11 cellular contexts compared by ENCODE assay signal in the genomic region with DNA sequence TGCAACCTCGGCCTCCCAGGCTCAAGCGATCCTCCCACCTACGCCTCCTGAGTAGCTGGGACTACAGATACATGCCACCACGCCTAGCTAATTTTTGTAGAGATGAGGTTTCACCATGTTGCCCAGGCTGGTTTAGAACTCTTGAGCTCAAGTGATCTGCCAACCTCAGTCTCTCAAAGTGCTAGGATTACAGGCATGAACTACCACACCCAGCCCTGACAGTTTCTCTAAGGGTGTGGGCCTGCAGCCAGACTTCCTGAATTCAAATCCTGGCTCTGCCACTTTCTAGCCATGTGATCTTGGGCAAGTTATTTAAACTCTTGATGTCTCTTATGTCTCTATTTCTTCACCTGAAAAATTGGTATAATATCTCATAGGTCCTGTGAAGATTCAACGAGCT. TPM values are rescaled to one million over a fixed set of nuclear protein-coding genes. Genes with fewer than 3 reads are reported as not detected.
DNase-seq lines count a peak whose midpoint lies in the region; ATAC-seq and TF ChIP-seq lines count a peak whose summit lies in the region.
"Had no signal": no experiment of that assay in that cellular context is flagged by ENCODE, and none has a peak within 500 bp of the region (broad histone marks: within the 10 kb centered on the region; RNA-seq: fewer than 3 reads in every experiment).

No MANE protein-coding gene starts in this region.

- peaks cover 34 to 81% of the 10 kb centered on the region in 2 experiments for H3K4me1 ChIP-seq in SK-N-SH (ENCODE audit: control insufficient read depth in 1 of 2, insufficient read depth in 2 of 2, low read depth in 1 of 2, low read length in 1 of 2)
- H3K4me1 ChIP-seq in muscle layer of colon (ENCODE audit: insufficient read depth, low read length), result peaks cover 85% of the 10 kb centered on the region
- peaks cover 64 to 92% (median 76%) of the 10 kb centered on the region in 4 donors for H3K4me1 ChIP-seq in upper lobe of left lung
- H3K4me1 ChIP-seq: BE2C had no signal

- peak overlapping the region; percentile 72 to 95; a peak in 3 of 4 replicates for H3K27ac ChIP-seq in SK-N-SH (ENCODE audit: low read depth in 2 of 2, low read length in 1 of 2)
- peak overlapping the region; percentile 83 for H3K27ac ChIP-seq in muscle layer of colon (ENCODE audit: low read depth, low read length)
- H3K27ac ChIP-seq in upper lobe of left lung, result peak overlapping the region; percentile 84 to 97 (median 90)

- ATAC-seq in SK-N-SH treated with all-trans-retinoic acid at 6 μM for 48 hours, result no peak
- peak; percentile 28 to 68 for ATAC-seq in upper lobe of left lung (ENCODE audit: low FRiP score in 2 of 2)
- ATAC-seq in GM18502 (IDR thresholded peaks at IDR 0.05; ENCODE audit: poor library complexity, unreplicated experiment), result no peak

- CTCF ChIA-PET in SK-N-SH (lab: Yijun Ruan, JAX), result interaction anchor here (0.8 to 4.5 kb wide), 5 partner anchors 11 to 91 kb away, joined by 3 to 39 read pairs (median 16); no protein-coding TSS in a partner anchor

- H3K4me1 Mint-ChIP-seq in chondrocyte (ENCODE audit: low read depth), result peaks cover 88% of the 10 kb centered on the region

- no peaks in the 10 kb centered on the region for H3K27me3 ChIP-seq in SK-N-SH (ENCODE audit: insufficient read depth)
- H3K27me3 ChIP-seq in muscle layer of colon (ENCODE audit: control insufficient read depth in 1 of 2, insufficient read depth in 2 of 2, low read length in 2 of 2), result no peaks in the 10 kb centered on the region
- H3K27me3 ChIP-seq in upper lobe of left lung, result no peaks in the 10 kb centered on the region
- H3K27me3 ChIP-seq: BE2C had no signal

- H3K9ac ChIP-seq in SK-N-SH, result no peak overlapping the region
- H3K9ac ChIP-seq in muscle layer of colon (ENCODE audit: low read length), result no peak overlapping the region

- H3K9me3 Mint-ChIP-seq in chondrocyte (ENCODE audit: low read depth), result no peaks in the 10 kb centered on the region

- H3K27me3 Mint-ChIP-seq in chondrocyte (ENCODE audit: low read depth), result no peaks in the 10 kb centered on the region

- no peak for TF ChIP-seq RAD21 in SK-N-SH (IDR thresholded peaks at IDR 0.05; ENCODE audit: low read length)

- TF ChIP-seq POLR2A in upper lobe of left lung (IDR thresholded peaks at IDR 0.05), result no peak

- H3K9me3 ChIP-seq in SK-N-SH (no peaks in the 10 kb centered on the region), muscle layer of colon (ENCODE audit: low read length) (no peaks in the 10 kb centered on the region), upper lobe of left lung (no peaks in the 10 kb centered on the region)
- H3K9me3 ChIP-seq: BE2C had no signal

- H3K36me3 Mint-ChIP-seq in chondrocyte (ENCODE audit: low read depth), result no peaks in the 10 kb centered on the region

- no peaks in the 10 kb centered on the region for H3K9me2 ChIP-seq in SK-N-SH

- H3K4me2 ChIP-seq in SK-N-SH, result peak overlapping the region; percentile 71

- POLR2A ChIA-PET in SK-N-SH (lab: Yijun Ruan, JAX), result no interaction called here

- no peaks in the 10 kb centered on the region for H3K36me3 ChIP-seq in SK-N-SH (replicated peaks in 1 of 2; ENCODE audit: control insufficient read depth in 1 of 2, insufficient read depth in 2 of 2, low read length in 1 of 2)
- H3K36me3 ChIP-seq in muscle layer of colon (ENCODE audit: insufficient read depth, low read length), result no peaks in the 10 kb centered on the region
- H3K36me3 ChIP-seq in upper lobe of left lung, result no peaks in the 10 kb centered on the region
- H3K36me3 ChIP-seq: BE2C had no signal

- DNase-seq in SK-N-SH (no peak), chondrocyte (ENCODE audit: low spot score) (no peak), upper lobe of left lung (peak in 1 of 2 donors; percentile 84), kidney glomerular epithelial cell (lab: John Stamatoyannopoulos, UW) (no peak), NCI-H345 (lab: John Stamatoyannopoulos, UW) (no peak)
- DNase-seq: activated effector memory CD4-positive, alpha-beta T cell treated with anti-CD3 and anti-CD28 coated beads, Interleukin-2, amount 50 U/mL, for 16 hours; BE2C; NCI-H526 had no signal

- H3K79me2 ChIP-seq in SK-N-SH (ENCODE audit: insufficient read depth), result peaks cover 88% of the 10 kb centered on the region

- H3K4me3 ChIP-seq in SK-N-SH (ENCODE audit: low read depth in 2 of 2, low read length in 1 of 2) (no peak overlapping the region), muscle layer of colon (ENCODE audit: low read depth in 1 of 2, low read length in 2 of 2) (no peak overlapping the region), upper lobe of left lung (no peak overlapping the region)

- H3K4me3 Mint-ChIP-seq in chondrocyte (ENCODE audit: unreplicated experiment), result no peak overlapping the region

- H4K20me1 ChIP-seq in SK-N-SH (ENCODE audit: insufficient read depth), result no peaks in the 10 kb centered on the region

- WGBS in SK-N-SH (ENCODE audit: low lambda C conversion rate), result 89% methylated on average over 5 of the region's 5 CpGs
- 62 to 76% methylated on average over 5 of the region's 5 CpGs for WGBS in upper lobe of left lung, 2 donors

- peaks cover 68% of the 10 kb centered on the region for H3F3A ChIP-seq in SK-N-SH (replicated peaks; ENCODE audit: insufficient read depth)

- no peak overlapping the region for H2AFZ ChIP-seq in SK-N-SH (ENCODE audit: low read depth)

- H3K27ac Mint-ChIP-seq in chondrocyte (ENCODE audit: unreplicated experiment), result peak overlapping the region; percentile 93

- TF ChIP-seq CTCF in SK-N-SH (IDR thresholded peaks at IDR 0.05) (no peak), chondrocyte (IDR thresholded peaks at IDR 0.05) (no peak), upper lobe of left lung (IDR thresholded peaks at IDR 0.05) (no peak)

- TF ChIP-seq EP300 in SK-N-SH (IDR thresholded peaks at IDR 0.05; ENCODE audit: borderline replicate concordance in 1 of 2, low read depth in 1 of 2, low read length in 1 of 2) (no peak), upper lobe of left lung (IDR thresholded peaks at IDR 0.05) (no peak)

TF ChIP-seq in SK-N-SH, 30 proteins besides CTCF, POLR2A, EP300 and RAD21 (continues in another document):
- TF ChIP-seq GABPA (IDR thresholded peaks at IDR 0.05; ENCODE audit: low read depth) (no peak), SMC3 (IDR thresholded peaks at IDR 0.05; ENCODE audit: low read depth, low read length) (no peak), TAF1 (IDR thresholded peaks at IDR 0.05; ENCODE audit: borderline replicate concordance, low read depth, low read length) (no peak)
- TF ChIP-seq, protein P1, sequence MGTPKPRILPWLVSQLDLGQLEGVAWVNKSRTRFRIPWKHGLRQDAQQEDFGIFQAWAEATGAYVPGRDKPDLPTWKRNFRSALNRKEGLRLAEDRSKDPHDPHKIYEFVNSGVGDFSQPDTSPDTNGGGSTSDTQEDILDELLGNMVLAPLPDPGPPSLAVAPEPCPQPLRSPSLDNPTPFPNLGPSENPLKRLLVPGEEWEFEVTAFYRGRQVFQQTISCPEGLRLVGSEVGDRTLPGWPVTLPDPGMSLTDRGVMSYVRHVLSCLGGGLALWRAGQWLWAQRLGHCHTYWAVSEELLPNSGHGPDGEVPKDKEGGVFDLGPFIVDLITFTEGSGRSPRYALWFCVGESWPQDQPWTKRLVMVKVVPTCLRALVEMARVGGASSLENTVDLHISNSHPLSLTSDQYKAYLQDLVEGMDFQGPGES (IDR thresholded peaks at IDR 0.05; ENCODE audit: low read depth, low read length), result no peak
- TF ChIP-seq, protein P2, sequence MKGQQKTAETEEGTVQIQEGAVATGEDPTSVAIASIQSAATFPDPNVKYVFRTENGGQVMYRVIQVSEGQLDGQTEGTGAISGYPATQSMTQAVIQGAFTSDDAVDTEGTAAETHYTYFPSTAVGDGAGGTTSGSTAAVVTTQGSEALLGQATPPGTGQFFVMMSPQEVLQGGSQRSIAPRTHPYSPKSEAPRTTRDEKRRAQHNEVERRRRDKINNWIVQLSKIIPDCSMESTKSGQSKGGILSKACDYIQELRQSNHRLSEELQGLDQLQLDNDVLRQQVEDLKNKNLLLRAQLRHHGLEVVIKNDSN (IDR thresholded peaks at IDR 0.05; ENCODE audit: borderline replicate concordance, low read depth), result no peak

TF ChIP-seq in SK-N-SH treated with all-trans-retinoic acid at 6 μM for 48 hours, 23 proteins besides CTCF, POLR2A, EP300 and RAD21:
- no peak for TF ChIP-seq ESRRG (CRISPR knock-in tag; IDR thresholded peaks at IDR 0.05)

RNA-seq across cellular contexts. Expression of a gene that starts 5.6 kb away (rescaled TPM):
- 50.3 and 58.9 TPM in 2 replicates for polyA plus RNA-seq in SK-N-SH (2012; rRNA removed)
- polyA plus RNA-seq in SK-N-SH (2012; cell fraction: cytosol; rRNA removed), result 25.4 and 31.6 TPM in 2 replicates
- 207 and 306 TPM in 2 replicates for polyA plus RNA-seq in SK-N-SH (2012; cell fraction: nucleus; rRNA removed)
- total RNA-seq in chondrocyte, result 32.9 to 47.7 TPM (median 41.9 TPM) in 3 replicates
- 100 to 1,000 TPM in 1 of 6 donors, 10 to 100 TPM in 5; 33.3 to 119 (median 54.4) TPM for total RNA-seq in upper lobe of left lung

RNA-seq across cellular contexts. Expression of a gene that starts 38.4 kb away (rescaled TPM):
- polyA plus RNA-seq in SK-N-SH (2012; rRNA removed), result 35.1 and 43.0 TPM in 2 replicates
- polyA plus RNA-seq in SK-N-SH (2012; cell fraction: cytosol; rRNA removed), result 42.9 and 43.3 TPM in 2 replicates
- 27.8 and 49.4 TPM in 2 replicates for polyA plus RNA-seq in SK-N-SH (2012; cell fraction: nucleus; rRNA removed)
- total RNA-seq in chondrocyte (26.6 to 43.6 TPM (median 39.6 TPM) in 3 replicates), upper lobe of left lung (10 to 100 TPM; 36.4 to 99.7 (median 72.5) TPM)

RNA-seq across cellular contexts. Expression of a gene that starts 57.4 kb away (rescaled TPM):
- 248 and 291 TPM in 2 replicates for polyA plus RNA-seq in SK-N-SH (2012; rRNA removed)
- 162 and 163 TPM in 2 replicates for polyA plus RNA-seq in SK-N-SH (2012; cell fraction: cytosol; rRNA removed)
- polyA plus RNA-seq in SK-N-SH (2012; cell fraction: nucleus; rRNA removed), result 1,134 and 1,547 TPM in 2 replicates
- total RNA-seq in chondrocyte, result 115 to 161 TPM (median 119 TPM) in 3 replicates
- 100 to 1,000 TPM; 109 to 393 (median 160) TPM for total RNA-seq in upper lobe of left lung

Comparison
In these comparisons a context has a peak if more than half of its experiments do, and no peak if none do; other contexts are left out.
1. ATAC-seq: peak in upper lobe of left lung (2 of 2); none in SK-N-SH treated with all-trans-retinoic acid at 6 μM for 48 hours (single experiment) and GM18502 (single experiment).
2. Peak in every context shown above with its lines, with median percentiles within 50 percentile points of each other: H3K27ac ChIP-seq.